In the genomic region with DNA sequence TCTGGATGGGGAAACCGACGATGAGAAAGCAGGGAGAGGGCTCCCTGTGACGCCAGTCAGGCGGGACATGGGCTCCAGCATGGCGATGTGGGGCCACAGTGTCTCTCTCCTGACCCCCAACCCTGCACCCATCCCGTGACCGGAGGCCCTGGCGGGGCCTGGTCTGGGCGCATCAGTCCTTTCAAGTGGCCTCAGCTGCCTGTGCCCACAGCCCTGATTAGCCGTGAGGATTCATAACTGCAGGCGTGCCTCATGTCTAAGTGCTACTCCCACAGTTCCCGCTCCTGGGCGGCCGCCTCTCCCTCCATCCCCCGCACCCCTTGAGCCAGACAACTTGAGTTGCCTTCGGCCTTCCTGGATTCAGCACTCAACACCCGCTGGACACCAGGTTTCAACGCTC, we compare ENCODE assay signal across 19 cellular contexts.
DNase-seq lines count a peak whose midpoint lies in the region; ATAC-seq, FAIRE-seq and TF ChIP-seq lines count a peak whose summit lies in the region.
"Had no signal": no experiment of that assay in that cellular context is flagged by ENCODE, and none has a peak within 500 bp of the region (broad histone marks: within the 10 kb centered on the region; RNA-seq: fewer than 3 reads in every experiment).

No MANE protein-coding gene starts in this region.

- no peak overlapping the region for H2BK120ac ChIP-seq in IMR-90 (ENCODE audit: low read depth, low read length)

- no peak overlapping the region for H4K5ac ChIP-seq in IMR-90 (ENCODE audit: low read depth, low read length)

- no peak overlapping the region for H2BK15ac ChIP-seq in IMR-90 (ENCODE audit: low read depth, low read length)

- WGBS in IMR-90 (ENCODE audit: extremely low coverage in 2 of 2, insufficient read length in 1 of 2), 2 experiments, result 92% methylated on average over 16 of the region's 18 CpGs; no CpG with 5 or more reads in 1 of the 2 experiments

- no peak overlapping the region; the same call in 1 of the 2 replicates for H2AK5ac ChIP-seq in IMR-90 (ENCODE audit: low read depth, low read length)

- TF ChIP-seq CTCF in IMR-90 (conservative IDR thresholded peaks at IDR 0.05; ENCODE audit: low read depth, low read length) (no peak), fibroblast of pulmonary artery (IDR thresholded peaks at IDR 0.05; ENCODE audit: low read length, missing control alignments) (no peak), D721Med (IDR thresholded peaks at IDR 0.05; ENCODE audit: insufficient read depth, missing control alignments) (no peak)

- no peak overlapping the region for H3K56ac ChIP-seq in IMR-90 (ENCODE audit: extremely low read depth, insufficient read depth, low read length)

- no peaks in the 10 kb centered on the region for H3K36me3 ChIP-seq in IMR-90 (ENCODE audit: control insufficient read depth, insufficient read depth, low read length)
- H3K36me3 ChIP-seq: BE2C had no signal

- no peak overlapping the region for H3K23ac ChIP-seq in IMR-90 (ENCODE audit: low read depth, low read length)

- H3K14ac ChIP-seq in IMR-90 (replicated peaks; ENCODE audit: low read depth, low read length), result no peak overlapping the region

- in situ Hi-C loops in IMR-90 (cut with MboI; ENCODE audit: low sequenced_read_pairs), result no loop called here

- peak overlapping the region; percentile 61 for H3K27ac Mint-ChIP-seq in activated T-cell treated with anti-CD3 and anti-CD28 coated beads, Interleukin-2, amount 50 U/mL, for 24 hours
- H3K27ac Mint-ChIP-seq in stimulated activated memory B cell treated with anti-CD40 and anti-IgM and Interleukin-4, amounts not matched to agents 10 μg/mL and 1 μg/mL and 100 μg/mL, for 72 hours, result peak overlapping the region; percentile 57

- TF ChIP-seq POLR2A in IMR-90 (IDR thresholded peaks at IDR 0.05; ENCODE audit: low read depth, low read length), result no peak

- H4K91ac ChIP-seq in IMR-90 (ENCODE audit: insufficient read depth, low read depth, low read length), result no peak overlapping the region

- H3K27me3 Mint-ChIP-seq in activated T-cell treated with anti-CD3 and anti-CD28 coated beads, Interleukin-2, amount 50 U/mL, for 24 hours, result no peaks in the 10 kb centered on the region
- no peaks in the 10 kb centered on the region for H3K27me3 Mint-ChIP-seq in stimulated activated memory B cell treated with anti-CD40 and anti-IgM and Interleukin-4, amounts not matched to agents 10 μg/mL and 1 μg/mL and 100 μg/mL, for 72 hours
- H3K27me3 Mint-ChIP-seq: CD8-positive, alpha-beta memory T cell had no signal

- no peak overlapping the region for H3K4me2 ChIP-seq in IMR-90 (ENCODE audit: low read depth, low read length)

- TF ChIP-seq RAD21 in IMR-90 (IDR thresholded peaks at IDR 0.05; ENCODE audit: low read length), result no peak

- no peak overlapping the region for H3K9ac ChIP-seq in IMR-90 (ENCODE audit: low read depth, low read length)

- CTCF ChIA-PET in IMR-90 (lab: Yijun Ruan, JAX), result no interaction called here

- H3K4me3 ChIP-seq in IMR-90 (ENCODE audit: insufficient read depth, low read depth, low read length) (no peak overlapping the region), fibroblast of pulmonary artery (replicated peaks; ENCODE audit: low read depth, low read length) (no peak overlapping the region)

- H2AFZ ChIP-seq in IMR-90 (replicated peaks; ENCODE audit: low read length, poor library complexity), result no peak overlapping the region

- no peak for DNase-seq in activated T-cell treated with anti-CD3 and anti-CD28 coated beads, Interleukin-2, amount 50 U/mL, for 24 hours
- no peak for DNase-seq in activated T-cell treated with anti-CD3 and anti-CD28 coated beads, Interleukin-2, amount 50 U/mL, for 48 hours
- DNase-seq in IMR-90 (no peak), fibroblast of pulmonary artery (ENCODE audit: low read depth) (peak; percentile 18), NCI-H82 treated with DMSO at 0.1 percent for 48 hours (lab: John Stamatoyannopoulos, UW; ENCODE audit: unreplicated experiment) (no peak), D721Med (ENCODE audit: insufficient read length, low spot score) (no peak)
- DNase-seq: BE2C; CD8-positive, alpha-beta memory T cell; GOT3; MM.1S; NCI-H1092 treated with DMSO at 0.1 percent for 48 hours; NCI-H2081; NCI-H446 treated with DMSO at 0.1 percent for 48 hours; NCI-H748 treated with DMSO at 0.1 percent for 48 hours; OCI-M1; SHP77 treated with DMSO at 0.1 percent for 48 hours had no signal

- peaks cover 9% of the 10 kb centered on the region; the same call in 1 of the 2 replicates for H3K9me1 ChIP-seq in IMR-90 (ENCODE audit: insufficient read depth, low read length)

- ATAC-seq in IMR-90 (ENCODE audit: low read depth) (no peak), GM21528 (IDR thresholded peaks at IDR 0.05; ENCODE audit: low FRiP score, unreplicated experiment) (no peak)
- no peak for ATAC-seq in stimulated activated memory B cell treated with anti-CD40 and anti-IgM and Interleukin-4, amounts not matched to agents 10 μg/mL and 1 μg/mL and 100 μg/mL, for 72 hours

- no peaks in the 10 kb centered on the region for H3K9me3 ChIP-seq in IMR-90 (ENCODE audit: control insufficient read depth, insufficient read depth, low read length)
- H3K9me3 ChIP-seq: BE2C had no signal

- POLR2A ChIA-PET in IMR-90 (lab: Charles Lee; ENCODE audit: unreplicated experiment), result no interaction called here

- peaks cover 25% of the 10 kb centered on the region for H3K36me3 Mint-ChIP-seq in activated T-cell treated with anti-CD3 and anti-CD28 coated beads, Interleukin-2, amount 50 U/mL, for 24 hours (ENCODE audit: low read depth)
- H3K36me3 Mint-ChIP-seq in stimulated activated memory B cell treated with anti-CD40 and anti-IgM and Interleukin-4, amounts not matched to agents 10 μg/mL and 1 μg/mL and 100 μg/mL, for 72 hours, result peaks cover 32% of the 10 kb centered on the region

- BruUV-seq in IMR-90 (replicated peaks; lab: Mats Ljungman, UMichigan), result no TSS peak

- no peak for FAIRE-seq in D721Med (lab: Jason Lieb, UNC)
- FAIRE-seq: GM12891 had no signal

- H3K4me3 Mint-ChIP-seq in activated T-cell treated with anti-CD3 and anti-CD28 coated beads, Interleukin-2, amount 50 U/mL, for 24 hours, result no peak overlapping the region
- no peak overlapping the region for H3K4me3 Mint-ChIP-seq in stimulated activated memory B cell treated with anti-CD40 and anti-IgM and Interleukin-4, amounts not matched to agents 10 μg/mL and 1 μg/mL and 100 μg/mL, for 72 hours
- H3K4me3 Mint-ChIP-seq: CD8-positive, alpha-beta memory T cell had no signal

- peak overlapping the region; percentile 58 for H2AK9ac ChIP-seq in IMR-90 (replicated peaks; ENCODE audit: low read depth, low read length, poor library complexity)

- no peak overlapping the region for H3K18ac ChIP-seq in IMR-90 (ENCODE audit: low read depth, low read length)

- intact Hi-C loops in IMR-90 (cut with micrococcal nuclease), result no loop called here

- dilution Hi-C loops in IMR-90 (cut with HindIII; ENCODE audit: low sequenced_read_pairs, unreplicated experiment), result no loop called here

- H3K4ac ChIP-seq in IMR-90 (ENCODE audit: low read depth, low read length), result no peak overlapping the region

- H4K8ac ChIP-seq in IMR-90 (ENCODE audit: low read depth in 2 of 2, low read length in 2 of 2), result no peak overlapping the region

- H2BK20ac ChIP-seq in IMR-90 (ENCODE audit: low read depth, low read length), result no peak overlapping the region

- no peak overlapping the region for H3K27ac ChIP-seq in IMR-90 (ENCODE audit: insufficient read depth, low read length)

- H4K20me1 ChIP-seq in IMR-90 (ENCODE audit: insufficient read depth, low read length), result no peaks in the 10 kb centered on the region; the same call in 1 of the 2 replicates

- no peak overlapping the region for H2BK5ac ChIP-seq in IMR-90 (ENCODE audit: low read depth, low read length, poor library complexity, severe bottlenecking)

- peaks cover 0 to 25% of the 10 kb centered on the region in 2 experiments; a peak in 2 of 4 replicates for H3K79me1 ChIP-seq in IMR-90 (ENCODE audit: low read depth in 1 of 2, low read length in 2 of 2)

- no peaks in the 10 kb centered on the region for H3K9me3 Mint-ChIP-seq in activated T-cell treated with anti-CD3 and anti-CD28 coated beads, Interleukin-2, amount 50 U/mL, for 24 hours
- no peaks in the 10 kb centered on the region for H3K9me3 Mint-ChIP-seq in stimulated activated memory B cell treated with anti-CD40 and anti-IgM and Interleukin-4, amounts not matched to agents 10 μg/mL and 1 μg/mL and 100 μg/mL, for 72 hours
- H3K9me3 Mint-ChIP-seq: CD8-positive, alpha-beta memory T cell had no signal

- peaks cover 20% of the 10 kb centered on the region for H3K4me1 ChIP-seq in IMR-90 (ENCODE audit: control insufficient read depth, insufficient read depth, low read length)

- peaks cover 10% of the 10 kb centered on the region for H3K4me1 Mint-ChIP-seq in activated T-cell treated with anti-CD3 and anti-CD28 coated beads, Interleukin-2, amount 50 U/mL, for 24 hours (ENCODE audit: low read depth)
- peaks cover 8% of the 10 kb centered on the region for H3K4me1 Mint-ChIP-seq in stimulated activated memory B cell treated with anti-CD40 and anti-IgM and Interleukin-4, amounts not matched to agents 10 μg/mL and 1 μg/mL and 100 μg/mL, for 72 hours

- no peaks in the 10 kb centered on the region for H3K27me3 ChIP-seq in IMR-90 (ENCODE audit: control insufficient read depth, insufficient read depth, low read length)
- H3K27me3 ChIP-seq: BE2C had no signal

TF ChIP-seq in IMR-90, 13 proteins besides CTCF, POLR2A, EP300 and RAD21 (continues in another document):
- TF ChIP-seq FOS (IDR thresholded peaks at IDR 0.05; ENCODE audit: low read depth, low read length) (no peak), BHLHE40 (IDR thresholded peaks at IDR 0.05; ENCODE audit: low read depth, low read length) (no peak), RCOR1 (IDR thresholded peaks at IDR 0.05; ENCODE audit: insufficient replicate concordance, low read length) (no peak), CEBPB (IDR thresholded peaks at IDR 0.05; ENCODE audit: low read depth, low read length) (no peak), SMC3 (IDR thresholded peaks at IDR 0.05; ENCODE audit: low read depth, low read length) (no peak), NFE2L2 (IDR thresholded peaks at IDR 0.05; ENCODE audit: low read depth, low read length) (no peak), MXI1 (IDR thresholded peaks at IDR 0.05; ENCODE audit: borderline replicate concordance, low read depth, low read length) (no peak), CHD1 (IDR thresholded peaks at IDR 0.05; ENCODE audit: low read depth, low read length) (no peak), RFX5 (IDR thresholded peaks at IDR 0.05; ENCODE audit: low read depth, low read length) (no peak), MAFK (IDR thresholded peaks at IDR 0.05; ENCODE audit: low read depth, low read length) (no peak), ELK1 (IDR thresholded peaks at IDR 0.05; ENCODE audit: borderline replicate concordance, low read depth, low read length) (no peak)
